In genomic region chr1:23441446-23442148, GRCh38 we compare ENCODE assay signal across 29 cellular contexts. TPM values are rescaled to one million over a fixed set of nuclear protein-coding genes. Genes with fewer than 3 reads are reported as not detected.
"Had no signal": no experiment of that assay in that cellular context is flagged by ENCODE, and none has a peak within 500 bp of the region (broad histone marks: within the 10 kb centered on the region; RNA-seq: fewer than 3 reads in every experiment).

No MANE protein-coding gene starts in this region.

- ATAC-seq: activated CD8-positive, alpha-beta T cell treated with anti-CD3 and anti-CD28 coated beads, Interleukin-2, amount 10 ng/mL, durations not matched to agents 7 days and 5 days; PC-3 had no signal

- H3K27me3 ChIP-seq: ascending aorta, cardiac muscle cell, SJCRH30 had no signal

- H3K27ac ChIP-seq: ascending aorta, cardiac muscle cell, RWPE1, SJCRH30, SK-N-MC, WERI-Rb-1 had no signal

- DNase-seq: activated CD4-positive, alpha-beta T cell treated with anti-CD3 and anti-CD28 coated beads, Interleukin-2, amount 10 ng/mL, durations not matched to agents 7 days and 5 days; activated CD4-positive, alpha-beta T cell treated with anti-CD3 and anti-CD28 coated beads, Interleukin-2, amount 50 U/mL, for 48 hours; activated CD4-positive, CD25-positive, alpha-beta regulatory T cell; activated CD8-positive, alpha-beta T cell treated with anti-CD3 and anti-CD28 coated beads, Interleukin-2, amount 10 ng/mL, durations not matched to agents 7 days and 5 days; activated gamma-delta T cell; activated naive CD4-positive, alpha-beta T cell treated with Interleukin-2 at 50 U/mL for 16 hours; activated T-cell treated with anti-CD3 and anti-CD28 coated beads, Interleukin-2, amount 50 U/mL, for 24 hours; amygdala; NCI-H1105 treated with DMSO at 0.1 percent for 48 hours; NCI-H1436; NCI-H1694 treated with DMSO at 0.1 percent for 48 hours; NCI-H2029 treated with DMSO at 0.1 percent for 48 hours; NCI-H2107; NCI-H2171; NCI-H510A; NCI-H526; NCI-H748 treated with DMSO at 0.1 percent for 48 hours; NK-92 treated with Interleukin-12 subunit alpha and Interleukin-12 subunit beta, amount 100 ng/mL, for 24 hours; PC-3; SHP77; SJCRH30; T1000; WERI-Rb-1 had no signal

- H3K4me1 ChIP-seq: ascending aorta, SJCRH30 had no signal

- H3K36me3 Mint-ChIP-seq: activated naive CD8-positive, alpha-beta T cell had no signal

- H3K27ac Mint-ChIP-seq: activated CD4-positive, alpha-beta T cell treated with anti-CD3 and anti-CD28 coated beads, Interleukin-2, amount 10 ng/mL, durations not matched to agents 7 days and 5 days; activated CD8-positive, alpha-beta T cell treated with anti-CD3 and anti-CD28 coated beads, Interleukin-2, amount 10 ng/mL, durations not matched to agents 7 days and 5 days; activated naive CD8-positive, alpha-beta T cell; activated T-cell treated with anti-CD3 and anti-CD28 coated beads, Interleukin-2, amount 50 U/mL, for 24 hours; activated T-helper 2 cell treated with anti-CD3 and anti-CD28 coated beads, Interferon-gamma antibody, Interleukin-2, Interleukin-4, amounts not matched to agents 10 μg/mL and 5 μg/mL and 100 μg/mL, durations not matched to agents 14 hours and 24 hours and 36 hours had no signal

- H3K9me3 ChIP-seq: ascending aorta, SJCRH30 had no signal

- H3K36me3 ChIP-seq: SJCRH30 had no signal

- H3K4me3 ChIP-seq: ascending aorta, cardiac muscle cell, SJCRH30, SK-N-MC had no signal

- H3K9me3 Mint-ChIP-seq: activated CD4-positive, alpha-beta T cell treated with anti-CD3 and anti-CD28 coated beads, Interleukin-2, amount 10 ng/mL, durations not matched to agents 7 days and 5 days; activated T-cell treated with anti-CD3 and anti-CD28 coated beads, Interleukin-2, amount 50 U/mL, for 24 hours; activated T-helper 2 cell treated with anti-CD3 and anti-CD28 coated beads, Interferon-gamma antibody, Interleukin-2, Interleukin-4, amounts not matched to agents 10 μg/mL and 5 μg/mL and 100 μg/mL, durations not matched to agents 14 hours and 24 hours and 36 hours had no signal

RNA-seq across cellular contexts. Expression of gene TCEA3, which starts 17.0 kb away (rescaled TPM):
- total RNA-seq: SJCRH30 had no signal

RNA-seq across cellular contexts. Expression of gene ASAP3, which starts 42.4 kb away (rescaled TPM):
- total RNA-seq: activated T-helper 2 cell treated with anti-CD3 and anti-CD28 coated beads, Interferon-gamma antibody, Interleukin-2, Interleukin-4, amounts not matched to agents 10 μg/mL and 5 μg/mL and 100 μg/mL, durations not matched to agents 14 hours and 24 hours and 36 hours had no signal
